Comparison of ENCODE assay signal across 1 cellular context in genomic region chr19:2867025-2867991, GRCh38.
TF ChIP-seq lines count a peak whose summit lies in the region.

Gene ZNF556, plus strand, starts transcription at chr19:2867335. Its CDS starts 87 bp downstream, at chr19:2867422.

TF ChIP-seq in HepG2, 621 proteins besides CTCF, POLR2A, EP300 and RAD21 (continued from another document):
- no peak for TF ChIP-seq THYN1 (CRISPR knock-in tag; IDR thresholded peaks at IDR 0.05; ENCODE audit: borderline replicate concordance, low read depth)
- peak; percentile 79 for TF ChIP-seq SPEN (CRISPR knock-in tag; IDR thresholded peaks at IDR 0.05; ENCODE audit: low read depth)
- TF ChIP-seq ZMAT3 (CRISPR knock-in tag; conservative IDR thresholded peaks at IDR 0.05), result no peak
- TF ChIP-seq GABPA (IDR thresholded peaks at IDR 0.05; ENCODE audit: low read depth, low read length), result no peak
- TF ChIP-seq GABPA (CRISPR knock-in tag; IDR thresholded peaks at IDR 0.05; ENCODE audit: low read depth), result peak; percentile 18; the same call in 1 of the 2 replicates
- TF ChIP-seq ZSCAN12 (CRISPR knock-in tag; IDR thresholded peaks at IDR 0.05), result no peak
- no peak for TF ChIP-seq RBAK (CRISPR knock-in tag; IDR thresholded peaks at IDR 0.05)
- no peak for TF ChIP-seq ZNF20 (CRISPR knock-in tag; IDR thresholded peaks at IDR 0.05)
- peak; percentile 40; the same call in 1 of the 2 replicates for TF ChIP-seq HNF4G (IDR thresholded peaks at IDR 0.05; ENCODE audit: borderline replicate concordance, low read depth, low read length)
- no peak; the same call in 1 of the 2 replicates for TF ChIP-seq HNF4G (CRISPR knock-in tag; IDR thresholded peaks at IDR 0.05; ENCODE audit: borderline replicate concordance, low read depth)
TF ChIP-seq in HepG2: peak in this region for 227.
